8 cellular contexts compared by ENCODE assay signal in the genomic region with DNA sequence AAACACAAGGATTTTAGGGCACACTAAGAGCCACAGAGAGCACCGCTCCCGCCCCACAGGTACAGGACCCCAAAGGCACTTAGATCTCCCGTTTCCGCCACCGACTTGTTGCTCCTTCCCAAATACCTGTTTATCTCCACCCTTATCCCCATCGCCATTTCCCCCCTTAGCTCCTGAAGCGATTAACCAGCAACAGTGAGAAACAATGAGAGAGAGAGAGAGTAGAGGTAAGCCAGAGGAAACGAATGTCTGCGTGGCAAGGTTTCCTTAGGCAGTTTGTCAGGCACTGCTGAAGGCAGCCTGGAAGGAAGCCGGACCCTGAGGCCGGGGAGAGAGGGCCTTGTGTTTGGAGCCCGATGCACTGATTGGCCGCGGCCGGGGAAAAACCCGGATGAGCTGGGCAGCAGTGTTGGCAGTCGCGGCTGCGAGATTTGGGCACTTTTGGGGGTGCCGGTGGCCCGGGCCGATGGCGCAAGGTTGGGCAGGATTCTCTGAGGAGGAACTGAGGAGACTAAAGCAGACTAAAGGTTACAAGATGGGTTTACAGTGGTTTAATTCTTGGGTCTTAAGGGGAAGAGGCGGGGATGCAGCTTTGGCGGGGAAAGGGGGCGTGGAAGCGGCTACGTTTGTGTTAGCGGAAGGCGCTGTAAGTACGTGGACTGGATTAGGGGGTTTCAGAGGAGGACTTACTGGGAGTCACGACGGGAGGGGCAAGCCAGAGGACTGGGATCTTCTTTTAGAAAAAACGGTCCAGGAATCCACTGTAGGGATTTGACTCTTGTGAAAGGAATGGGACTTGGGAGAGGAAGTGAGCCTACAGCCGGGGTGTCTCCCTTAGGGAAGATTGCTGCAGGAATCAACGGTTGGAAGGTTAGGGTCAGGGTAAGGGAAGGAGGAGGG.
DNase-seq lines count a peak whose midpoint lies in the region; ATAC-seq lines count a peak whose summit lies in the region.

A gene with protein sequence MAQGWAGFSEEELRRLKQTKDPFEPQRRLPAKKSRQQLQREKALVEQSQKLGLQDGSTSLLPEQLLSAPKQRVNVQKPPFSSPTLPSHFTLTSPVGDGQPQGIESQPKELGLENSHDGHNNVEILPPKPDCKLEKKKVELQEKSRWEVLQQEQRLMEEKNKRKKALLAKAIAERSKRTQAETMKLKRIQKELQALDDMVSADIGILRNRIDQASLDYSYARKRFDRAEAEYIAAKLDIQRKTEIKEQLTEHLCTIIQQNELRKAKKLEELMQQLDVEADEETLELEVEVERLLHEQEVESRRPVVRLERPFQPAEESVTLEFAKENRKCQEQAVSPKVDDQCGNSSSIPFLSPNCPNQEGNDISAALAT (plus strand): TSS at position 409 of the 900 bp plus-strand sequence. CDS start 58 bp downstream, at position 467.

- ATAC-seq in GM19043 (IDR thresholded peaks at IDR 0.05; ENCODE audit: low read depth, unreplicated experiment) (peak; percentile 96), HG03354 (IDR thresholded peaks at IDR 0.05; ENCODE audit: poor library complexity, severe bottlenecking, unreplicated experiment) (peak; percentile 98)

- DNase-seq in AML-193 (lab: John Stamatoyannopoulos, UW), result peak; percentile 81 to 82
- peak; percentile 97 for DNase-seq in NCI-H446 treated with DMSO at 0.1 percent for 48 hours (lab: John Stamatoyannopoulos, UW)
- DNase-seq in activated CD4-positive, alpha-beta T cell treated with anti-CD3 and anti-CD28 coated beads for 1 hour, result peak; percentile 72
- DNase-seq in kidney tubule cell (ENCODE audit: low spot score), result peak; percentile 93
- DNase-seq in stimulated activated CD4-positive, alpha-beta T cell treated with anti-CD3 and anti-CD28 coated beads, Interleukin-1b, Interleukin-23, amount 100 ng/mL, for 24 hours (ENCODE audit: low read depth in 4 of 4, low spot score in 1 of 4), result peak; percentile 62 to 81 (median 72)

- peak within 1 kb of the TSS; percentile 83 for H3K27ac ChIP-seq in cingulate gyrus (ENCODE audit: low read depth, low read length)

Comparison
In these comparisons a context has a peak if more than half of its experiments do, and no peak if none do; other contexts are left out.
1. Peak in every context shown above with its lines: DNase-seq, ATAC-seq and H3K27ac ChIP-seq.